In the genomic region with DNA sequence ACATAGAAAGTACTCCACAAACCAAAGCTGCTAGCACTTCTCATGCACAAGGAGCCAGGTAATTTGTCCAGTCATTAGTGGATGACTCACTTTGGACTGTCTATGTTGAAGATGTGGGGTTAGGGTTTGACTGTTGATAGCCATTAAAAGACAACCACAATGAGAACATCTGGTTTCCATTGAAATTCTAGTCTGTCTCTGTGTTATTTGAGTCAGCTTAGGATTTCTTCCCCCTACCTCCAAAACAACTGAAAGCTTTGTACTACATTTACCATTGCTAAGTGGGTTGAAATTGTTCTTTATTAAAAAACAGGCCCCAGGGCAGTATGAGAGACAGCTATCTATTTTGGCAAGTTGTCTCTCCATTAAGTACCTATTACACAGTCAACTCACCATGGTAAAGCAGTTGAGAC, we compare ENCODE assay signal across 9 cellular contexts.
A peak's percentile ranks its signal among the peaks of the same experiment; 100 is the strongest.
DNase-seq lines count a peak whose midpoint lies in the region; ATAC-seq lines count a peak whose summit lies in the region.
"Had no signal": no experiment of that assay in that cellular context is flagged by ENCODE, and none has a peak within 500 bp of the region (broad histone marks: within the 10 kb centered on the region; RNA-seq: fewer than 3 reads in every experiment).

No MANE protein-coding gene starts in this region.

- peak; percentile 80 for DNase-seq in islet precursor cell
- DNase-seq in NCI-H187 treated with DMSO at 0.1 percent for 48 hours (lab: John Stamatoyannopoulos, UW): no peak
- DNase-seq in activated CD4-positive, alpha-beta T cell treated with anti-CD3 and anti-CD28 coated beads, Interleukin-2, amount 50 U/mL, for 1 hour: no peak
- DNase-seq: upper lobe of left lung had no signal

- ATAC-seq in GM18502 (IDR thresholded peaks at IDR 0.05; ENCODE audit: poor library complexity, unreplicated experiment) (peak; percentile 74), GM21447 (IDR thresholded peaks at IDR 0.05; ENCODE audit: unreplicated experiment) (peak; percentile 53), HG03521 (IDR thresholded peaks at IDR 0.05; ENCODE audit: unreplicated experiment) (peak; percentile 65), GM21723 (IDR thresholded peaks at IDR 0.05; ENCODE audit: unreplicated experiment) (no peak)
- ATAC-seq: WTC11 had no signal
